ENCODE assay signal across 1 cellular context in genomic region chr12:67534046-67534445, GRCh38.
TF ChIP-seq lines count a peak whose summit lies in the region.

No MANE protein-coding gene starts in this region.

TF ChIP-seq in SK-N-SH treated with all-trans-retinoic acid at 6 μM for 48 hours, 23 proteins besides CTCF, POLR2A, EP300 and RAD21 (continued from another document):
- TF ChIP-seq CSRNP3 (CRISPR knock-in tag; IDR thresholded peaks at IDR 0.05): no peak
- no peak for TF ChIP-seq OSR1 (CRISPR knock-in tag; IDR thresholded peaks at IDR 0.05)
- no peak for TF ChIP-seq ZNF8 (CRISPR knock-in tag; IDR thresholded peaks at IDR 0.05)
- no peak for TF ChIP-seq POU6F1 (CRISPR knock-in tag; IDR thresholded peaks at IDR 0.05; ENCODE audit: borderline replicate concordance, low read depth)
- TF ChIP-seq ESRRG (CRISPR knock-in tag; IDR thresholded peaks at IDR 0.05): no peak
- no peak for TF ChIP-seq BACH2 (CRISPR knock-in tag; IDR thresholded peaks at IDR 0.05; ENCODE audit: borderline replicate concordance)
- TF ChIP-seq RARB (CRISPR knock-in tag; IDR thresholded peaks at IDR 0.05): no peak
- TF ChIP-seq PPARA (CRISPR knock-in tag; IDR thresholded peaks at IDR 0.05; ENCODE audit: borderline replicate concordance): no peak
